28 cellular contexts compared by ENCODE assay signal in the genomic region with DNA sequence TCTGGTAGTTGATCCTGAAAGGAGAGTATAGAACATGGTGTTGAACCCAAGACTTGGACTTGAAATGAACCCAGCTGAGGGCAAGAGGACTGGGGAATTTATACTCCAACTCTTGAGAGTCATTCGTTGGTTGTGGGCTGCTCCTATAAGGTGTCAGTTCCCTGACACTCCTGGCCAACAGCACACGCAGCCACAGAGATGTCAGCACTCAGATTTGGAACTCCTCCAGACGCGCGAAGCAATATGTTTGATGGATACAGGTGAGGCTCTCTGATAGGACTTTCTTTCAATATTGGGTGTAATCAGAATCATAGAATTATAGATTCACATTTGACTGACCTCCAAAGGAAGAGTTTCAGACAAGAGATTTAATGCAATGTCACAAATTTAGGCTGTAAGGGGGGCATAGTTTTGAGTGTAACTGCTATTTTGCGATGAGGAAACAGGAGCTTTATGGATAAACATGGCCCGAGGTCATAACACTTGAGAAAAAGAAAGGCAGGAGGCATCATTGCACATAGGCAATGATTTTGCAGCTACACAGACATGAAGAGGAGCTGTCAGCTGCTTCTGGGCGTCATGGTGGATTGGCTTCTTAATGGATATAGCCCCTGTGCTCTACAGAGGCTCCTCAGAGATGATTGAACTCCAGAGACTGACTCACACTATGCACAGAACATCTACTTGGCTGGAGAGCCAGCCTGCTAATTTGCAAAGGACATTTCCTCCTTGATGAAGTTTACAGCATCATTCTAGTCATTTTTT.
"Had no signal": no experiment of that assay in that cellular context is flagged by ENCODE, and none has a peak within 500 bp of the region (broad histone marks: within the 10 kb centered on the region; RNA-seq: fewer than 3 reads in every experiment).

No MANE protein-coding gene starts in this region.

- H3K9me3 Mint-ChIP-seq: activated B cell treated with CpG ODN at 0.5 μM for 24 hours; activated CD8-positive, alpha-beta T cell treated with anti-CD3 and anti-CD28 coated beads for 36 hours; activated T-cell treated with anti-CD3 and anti-CD28 coated beads, Interleukin-2, amount 50 U/mL, for 4 hours; activated T-helper 17 cell treated with anti-CD3 and anti-CD28 coated beads, Interleukin-2, amount 50 U/mL, for 72 hours; T-helper 2 cell treated with Interferon-gamma antibody and Interleukin-4, amounts not matched to agents 5 μg/mL and 100 μg/mL, for 36 hours had no signal

- H3K27ac Mint-ChIP-seq: activated B cell treated with CpG ODN at 0.5 μM for 24 hours; activated CD8-positive, alpha-beta T cell treated with anti-CD3 and anti-CD28 coated beads for 36 hours; activated naive CD8-positive, alpha-beta T cell; activated T-helper 17 cell treated with anti-CD3 and anti-CD28 coated beads, Interleukin-2, amount 50 U/mL, for 72 hours; T-helper 2 cell treated with Interferon-gamma antibody and Interleukin-4, amounts not matched to agents 5 μg/mL and 100 μg/mL, for 36 hours had no signal

- H3K4me3 Mint-ChIP-seq: activated B cell treated with CpG ODN at 0.5 μM for 24 hours; activated CD8-positive, alpha-beta T cell treated with anti-CD3 and anti-CD28 coated beads for 36 hours; activated naive CD8-positive, alpha-beta T cell; activated T-cell treated with anti-CD3 and anti-CD28 coated beads, Interleukin-2, amount 50 U/mL, for 4 hours; activated T-helper 17 cell treated with anti-CD3 and anti-CD28 coated beads, Interleukin-2, amount 50 U/mL, for 72 hours; T-helper 2 cell treated with Interferon-gamma antibody and Interleukin-4, amounts not matched to agents 5 μg/mL and 100 μg/mL, for 36 hours had no signal

- H3K9me3 ChIP-seq: gastrocnemius medialis, heart left ventricle had no signal

- H3K4me1 Mint-ChIP-seq: activated B cell treated with CpG ODN at 0.5 μM for 24 hours; activated T-helper 17 cell treated with anti-CD3 and anti-CD28 coated beads, Interleukin-2, amount 50 U/mL, for 72 hours had no signal

- H3K27me3 Mint-ChIP-seq: activated B cell treated with CpG ODN at 0.5 μM for 24 hours; activated naive CD8-positive, alpha-beta T cell had no signal

- H3K36me3 Mint-ChIP-seq: activated naive CD8-positive, alpha-beta T cell had no signal

- H3K36me3 ChIP-seq: brain microvascular endothelial cell, gastrocnemius medialis, heart left ventricle, WERI-Rb-1 had no signal

- H3K4me1 ChIP-seq: foreskin keratinocyte, gastrocnemius medialis, heart left ventricle had no signal

- H3K4me3 ChIP-seq: gastrocnemius medialis, heart left ventricle had no signal

- H3K27me3 ChIP-seq: brain microvascular endothelial cell, foreskin keratinocyte, gastrocnemius medialis, heart left ventricle had no signal

- H3K27ac ChIP-seq: brain microvascular endothelial cell, epithelial cell of prostate, foreskin keratinocyte, gastrocnemius medialis, heart left ventricle, WERI-Rb-1 had no signal

- DNase-seq: activated B cell treated with CpG ODN at 0.5 μM for 24 hours; activated CD4-positive, alpha-beta T cell treated with anti-CD3 and anti-CD28 coated beads for 48 hours; activated CD4-positive, alpha-beta T cell treated with anti-CD3 and anti-CD28 coated beads, Interleukin-2, amount 50 U/mL, for 1 hour; activated CD4-positive, alpha-beta T cell treated with anti-CD3 and anti-CD28 coated beads, Interleukin-2, amount 50 U/mL, for 48 hours; activated CD8-positive, alpha-beta memory T cell treated with anti-CD3 and anti-CD28 coated beads for 24 hours; activated CD8-positive, alpha-beta T cell treated with anti-CD3 and anti-CD28 coated beads for 36 hours; activated effector memory CD4-positive, alpha-beta T cell treated with Interleukin-2 at 50 U/mL for 16 hours; activated gamma-delta T cell treated with Interleukin-2 at 50 U/mL for 16 hours; activated naive CD4-positive, alpha-beta T cell treated with anti-CD3 and anti-CD28 coated beads, Interleukin-2, amount 50 U/mL, for 16 hours; activated naive CD4-positive, alpha-beta T cell treated with Interleukin-2 at 50 U/mL for 16 hours; activated T-cell treated with anti-CD3 and anti-CD28 coated beads, Interleukin-2, amount 50 U/mL, for 4 hours; amniotic stem cell; anterior cingulate cortex; brain microvascular endothelial cell; caudate nucleus; cortex of kidney; effector CD8-positive, alpha-beta T cell; foreskin keratinocyte; gastrocnemius medialis; glutamatergic neuron; heart left ventricle; hypothalamus; T1000; WERI-Rb-1 had no signal
